Comparison of ENCODE assay signal across 24 cellular contexts in the genomic region with DNA sequence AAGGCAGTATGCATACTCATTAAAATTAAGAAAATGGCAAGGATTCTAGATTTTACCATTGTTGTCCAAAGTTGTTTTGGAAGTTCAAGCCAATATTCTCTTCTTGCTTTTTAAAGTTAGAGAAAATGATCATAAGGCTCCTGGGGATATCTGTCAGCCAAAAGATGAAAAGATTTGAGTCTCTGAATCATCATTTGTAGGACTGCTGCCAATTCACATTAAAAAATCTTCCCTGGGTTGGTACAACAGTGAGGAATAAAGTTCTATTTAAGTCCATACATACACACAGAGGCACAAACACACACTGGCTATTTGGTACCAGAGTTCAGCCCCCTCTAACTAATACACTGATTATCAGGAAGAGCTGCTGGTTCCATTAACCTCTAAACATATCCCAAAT.
DNase-seq lines count a peak whose midpoint lies in the region; ATAC-seq and TF ChIP-seq lines count a peak whose summit lies in the region.
"Had no signal": no experiment of that assay in that cellular context is flagged by ENCODE, and none has a peak within 500 bp of the region (broad histone marks: within the 10 kb centered on the region; RNA-seq: fewer than 3 reads in every experiment).

No MANE protein-coding gene starts in this region.

- H3K79me1 ChIP-seq in IMR-90 (ENCODE audit: low read depth in 1 of 2, low read length in 2 of 2) = no peaks in the 10 kb centered on the region

- no peak overlapping the region for H3K27ac ChIP-seq in IMR-90 (ENCODE audit: insufficient read depth, low read length)
- H3K27ac ChIP-seq in mammary epithelial cell (ENCODE audit: insufficient read depth, low read depth, low read length) = no peak overlapping the region
- H3K27ac ChIP-seq: heart right ventricle, prostate gland, testis had no signal

- ATAC-seq in IMR-90 (ENCODE audit: low read depth) = no peak
- ATAC-seq: activated CD4-positive, alpha-beta T cell treated with anti-CD3 and anti-CD28 coated beads for 36 hours; activated CD8-positive, alpha-beta T cell treated with anti-CD3 and anti-CD28 coated beads, Interleukin-2, amount 10 ng/mL, durations not matched to agents 7 days and 5 days; heart right ventricle; K562; left cardiac atrium had no signal

- no peaks in the 10 kb centered on the region for H4K20me1 ChIP-seq in IMR-90 (ENCODE audit: insufficient read depth, low read length)
- H4K20me1 ChIP-seq in mammary epithelial cell (ENCODE audit: insufficient read depth, low read length) = no peaks in the 10 kb centered on the region

- H3K56ac ChIP-seq in IMR-90 (ENCODE audit: extremely low read depth, insufficient read depth, low read length) = no peak overlapping the region

- no peak for TF ChIP-seq CTCF in IMR-90 (conservative IDR thresholded peaks at IDR 0.05; ENCODE audit: low read depth, low read length)
- no peak for TF ChIP-seq CTCF in mammary epithelial cell (conservative IDR thresholded peaks at IDR 0.05 in 1 of 2, IDR thresholded peaks at IDR 0.05 in 1 of 2; ENCODE audit: extremely low read depth in 1 of 2, insufficient read depth in 1 of 2, low read depth in 1 of 2, low read length in 2 of 2)
- TF ChIP-seq CTCF in foreskin fibroblast (IDR thresholded peaks at IDR 0.05; ENCODE audit: low read depth, low read length) = no peak

- H3K9ac ChIP-seq in IMR-90 (ENCODE audit: low read depth, low read length) (no peak overlapping the region), mammary epithelial cell (ENCODE audit: insufficient read depth, low read length) (no peak overlapping the region)

- H3K9me1 ChIP-seq in IMR-90 (ENCODE audit: insufficient read depth, low read length) = peaks cover 3% of the 10 kb centered on the region; the same call in 1 of the 2 replicates

- H3K4me3 ChIP-seq in IMR-90 (ENCODE audit: insufficient read depth, low read depth, low read length) (no peak overlapping the region), mammary epithelial cell (replicated peaks in 1 of 3; ENCODE audit: insufficient read depth in 1 of 3, low read depth in 2 of 3, low read length in 3 of 3) (no peak overlapping the region), foreskin fibroblast (ENCODE audit: low read depth in 1 of 2, low read length in 2 of 2) (no peak overlapping the region)
- H3K4me3 ChIP-seq: heart right ventricle, K562, prostate gland, testis had no signal

- H3K9me3 ChIP-seq in IMR-90 (ENCODE audit: control insufficient read depth, insufficient read depth, low read length) (no peaks in the 10 kb centered on the region), mammary epithelial cell (replicated peaks; ENCODE audit: insufficient read depth, low read length) (no peaks in the 10 kb centered on the region)
- H3K9me3 ChIP-seq: prostate gland, testis had no signal

- intact Hi-C loops in IMR-90 (cut with micrococcal nuclease) = no loop called here
- intact Hi-C loops in mammary epithelial cell (cut with micrococcal nuclease) = no loop called here

- TF ChIP-seq POLR2A in IMR-90 (IDR thresholded peaks at IDR 0.05; ENCODE audit: low read depth, low read length) = no peak

- no peak overlapping the region for H3K18ac ChIP-seq in IMR-90 (ENCODE audit: low read depth, low read length)

- no TSS peak for BruUV-seq in IMR-90 (replicated peaks; lab: Mats Ljungman, UMichigan)
- BruUV-seq in mammary epithelial cell (replicated peaks; lab: Mats Ljungman, UMichigan) = no TSS peak

- H3K4me1 ChIP-seq in IMR-90 (ENCODE audit: control insufficient read depth, insufficient read depth, low read length) (no peaks in the 10 kb centered on the region), mammary epithelial cell (ENCODE audit: insufficient read depth, low read length) (no peaks in the 10 kb centered on the region)
- H3K4me1 ChIP-seq: heart right ventricle, prostate gland, testis had no signal

- no peak overlapping the region for H4K5ac ChIP-seq in IMR-90 (ENCODE audit: low read depth, low read length)

- no peak overlapping the region for H2BK15ac ChIP-seq in IMR-90 (ENCODE audit: low read depth, low read length)

- POLR2A ChIA-PET in IMR-90 (lab: Charles Lee; ENCODE audit: unreplicated experiment) = no interaction called here

- in situ Hi-C loops in IMR-90 (cut with MboI; ENCODE audit: low sequenced_read_pairs) = no loop called here
- in situ Hi-C loops in mammary epithelial cell (cut with MboI; ENCODE audit: low sequenced_read_pairs in 2 of 2) = no loop called here

- no peak for TF ChIP-seq RAD21 in IMR-90 (IDR thresholded peaks at IDR 0.05; ENCODE audit: low read length)

- no peak overlapping the region for H2BK20ac ChIP-seq in IMR-90 (ENCODE audit: low read depth, low read length)

- DNase-seq in IMR-90 (peak; percentile 53), mammary epithelial cell (peak; percentile 39), foreskin fibroblast (peak; percentile 30 to 65), D341Med (ENCODE audit: low spot score) (no peak), A172 (ENCODE audit: low spot score) (no peak), DMS 273 (lab: John Stamatoyannopoulos, UW; ENCODE audit: unreplicated experiment) (no peak), RKO (ENCODE audit: low spot score) (no peak)
- DNase-seq: activated CD4-positive, alpha-beta T cell treated with anti-CD3 and anti-CD28 coated beads for 36 hours; activated CD8-positive, alpha-beta T cell treated with anti-CD3 and anti-CD28 coated beads, Interleukin-2, amount 10 ng/mL, durations not matched to agents 7 days and 5 days; foreskin melanocyte; H9; heart right ventricle; left cardiac atrium; mesenchymal stem cell; NCI-H1417 treated with DMSO at 0.1 percent for 48 hours; NCI-H2081 treated with DMSO at 0.1 percent for 48 hours; NCI-H446; NCI-H774; RPMI8226; stimulated activated naive CD4-positive, alpha-beta T cell; T-helper 2 cell; testis had no signal

- H3K14ac ChIP-seq in IMR-90 (replicated peaks; ENCODE audit: low read depth, low read length) = no peak overlapping the region

- no peak overlapping the region for H2BK120ac ChIP-seq in IMR-90 (ENCODE audit: low read depth, low read length)

- no peaks in the 10 kb centered on the region for H3K36me3 ChIP-seq in IMR-90 (ENCODE audit: control insufficient read depth, insufficient read depth, low read length)
- H3K36me3 ChIP-seq in mammary epithelial cell (ENCODE audit: insufficient read depth, low read length) = no peaks in the 10 kb centered on the region
- H3K36me3 ChIP-seq: heart right ventricle, prostate gland had no signal

- H3K79me2 ChIP-seq in mammary epithelial cell (ENCODE audit: insufficient read depth, low read length) = no peaks in the 10 kb centered on the region

- no peak overlapping the region for H3K23ac ChIP-seq in IMR-90 (ENCODE audit: low read depth, low read length)

- no peak overlapping the region for H3K4ac ChIP-seq in IMR-90 (ENCODE audit: low read depth, low read length)

- CTCF ChIA-PET in IMR-90 (lab: Yijun Ruan, JAX) (interaction anchor here (0.7 kb wide), 1 partner anchor 415 kb away, joined by 3 read pairs; no protein-coding TSS in a partner anchor), mammary epithelial cell (lab: Charles Lee; ENCODE audit: low non-redundant PET) (no interaction called here)

- H3K27me3 ChIP-seq in IMR-90 (ENCODE audit: control insufficient read depth, insufficient read depth, low read length) = no peaks in the 10 kb centered on the region
- no peaks in the 10 kb centered on the region for H3K27me3 ChIP-seq in mammary epithelial cell (ENCODE audit: insufficient read depth, low read length)
- H3K27me3 ChIP-seq: heart right ventricle, testis had no signal

- no peak overlapping the region for H2BK5ac ChIP-seq in IMR-90 (ENCODE audit: low read depth, low read length, poor library complexity, severe bottlenecking)

- dilution Hi-C loops in IMR-90 (cut with HindIII; ENCODE audit: low sequenced_read_pairs, unreplicated experiment) = no loop called here
- dilution Hi-C loops in mammary epithelial cell (cut with HindIII; ENCODE audit: low sequenced_read_pairs) = no loop called here

- no peak overlapping the region for H2AK5ac ChIP-seq in IMR-90 (ENCODE audit: low read depth, low read length)

- no peak overlapping the region for H2AK9ac ChIP-seq in IMR-90 (replicated peaks; ENCODE audit: low read depth, low read length, poor library complexity)

- no peak overlapping the region for H3K4me2 ChIP-seq in IMR-90 (ENCODE audit: low read depth, low read length)
- no peak overlapping the region for H3K4me2 ChIP-seq in mammary epithelial cell (ENCODE audit: insufficient read depth, low read depth, low read length)

- no peak overlapping the region for H4K91ac ChIP-seq in IMR-90 (ENCODE audit: insufficient read depth, low read depth, low read length)

- no peak overlapping the region for H4K8ac ChIP-seq in IMR-90 (ENCODE audit: low read depth in 2 of 2, low read length in 2 of 2)

- H2AFZ ChIP-seq in IMR-90 (replicated peaks; ENCODE audit: low read length, poor library complexity) = no peak overlapping the region
- no peak overlapping the region for H2AFZ ChIP-seq in mammary epithelial cell (ENCODE audit: low read depth, low read length)

TF ChIP-seq in IMR-90, 13 proteins besides CTCF, POLR2A, EP300 and RAD21:
- TF ChIP-seq MAFK (IDR thresholded peaks at IDR 0.05; ENCODE audit: low read depth, low read length) = no peak
- TF ChIP-seq, protein P1, sequence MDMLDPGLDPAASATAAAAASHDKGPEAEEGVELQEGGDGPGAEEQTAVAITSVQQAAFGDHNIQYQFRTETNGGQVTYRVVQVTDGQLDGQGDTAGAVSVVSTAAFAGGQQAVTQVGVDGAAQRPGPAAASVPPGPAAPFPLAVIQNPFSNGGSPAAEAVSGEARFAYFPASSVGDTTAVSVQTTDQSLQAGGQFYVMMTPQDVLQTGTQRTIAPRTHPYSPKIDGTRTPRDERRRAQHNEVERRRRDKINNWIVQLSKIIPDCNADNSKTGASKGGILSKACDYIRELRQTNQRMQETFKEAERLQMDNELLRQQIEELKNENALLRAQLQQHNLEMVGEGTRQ (IDR thresholded peaks at IDR 0.05; ENCODE audit: low read depth, low read length) = no peak
- TF ChIP-seq MXI1 (IDR thresholded peaks at IDR 0.05; ENCODE audit: borderline replicate concordance, low read depth, low read length) = no peak

Comparison
In these comparisons a context has a peak if more than half of its experiments do, and no peak if none do; other contexts are left out.
1. DNase-seq: peak in IMR-90 (single experiment), mammary epithelial cell (single experiment) and foreskin fibroblast (2 of 2); none in D341Med (single experiment), A172 (single experiment), DMS 273 (single experiment) and RKO (single experiment).